ENCODE assay signal across 23 cellular contexts in genomic region chr9:16371306-16371705, GRCh38.
A peak's percentile ranks its signal among the peaks of the same experiment; 100 is the strongest.
DNase-seq lines count a peak whose midpoint lies in the region; FAIRE-seq and TF ChIP-seq lines count a peak whose summit lies in the region.
"Had no signal": no experiment of that assay in that cellular context is flagged by ENCODE, and none has a peak within 500 bp of the region (broad histone marks: within the 10 kb centered on the region; RNA-seq: fewer than 3 reads in every experiment).

No MANE protein-coding gene starts in this region.

- H3K27ac Mint-ChIP-seq in glutamatergic neuron (ENCODE audit: unreplicated experiment), result no peak overlapping the region
- H3K27ac Mint-ChIP-seq: activated B cell treated with CpG ODN at 0.5 μM for 24 hours; activated naive CD8-positive, alpha-beta T cell treated with anti-CD3 and anti-CD28 coated beads, Interleukin-2, amount 10 ng/mL, durations not matched to agents 7 days and 5 days; activated T-helper 2 cell treated with anti-CD3 and anti-CD28 coated beads, Interferon-gamma antibody, Interleukin-2, Interleukin-4, amounts not matched to agents 10 μg/mL and 5 μg/mL and 100 μg/mL, durations not matched to agents 14 hours and 24 hours and 36 hours had no signal

- 82 to 87% (median 82%) methylated on average over 4 of the region's 4 CpGs for WGBS in small intestine, 3 donors

- H3K36me3 Mint-ChIP-seq in glutamatergic neuron (ENCODE audit: unreplicated experiment), result peaks cover 2% of the 10 kb centered on the region
- H3K36me3 Mint-ChIP-seq: activated naive CD8-positive, alpha-beta T cell treated with anti-CD3 and anti-CD28 coated beads, Interleukin-2, amount 10 ng/mL, durations not matched to agents 7 days and 5 days had no signal

- no peak overlapping the region for H3K4me3 Mint-ChIP-seq in glutamatergic neuron (ENCODE audit: unreplicated experiment)
- H3K4me3 Mint-ChIP-seq: activated B cell treated with CpG ODN at 0.5 μM for 24 hours; activated naive CD8-positive, alpha-beta T cell treated with anti-CD3 and anti-CD28 coated beads, Interleukin-2, amount 10 ng/mL, durations not matched to agents 7 days and 5 days had no signal

- no peaks in the 10 kb centered on the region for H3K27me3 ChIP-seq in small intestine (ENCODE audit: control insufficient read depth in 2 of 2, insufficient read depth in 2 of 2, low read length in 2 of 2)
- H3K27me3 ChIP-seq: body of pancreas, upper lobe of left lung had no signal

- DNase-seq in NCI-H1694 (lab: John Stamatoyannopoulos, UW), result peak; percentile 41
- DNase-seq in NCI-H1694 treated with DMSO at 0.1 percent for 48 hours (lab: John Stamatoyannopoulos, UW), result no peak
- peak; percentile 19 to 73 for DNase-seq in NCI-H524 (lab: John Stamatoyannopoulos, UW)
- DNase-seq in glutamatergic neuron, result peak; percentile 37
- DNase-seq in retinal pigment epithelial cell (ENCODE audit: low read depth), result no peak
- DNase-seq in small intestine, result no peak
- DNase-seq in dermis blood vessel endothelial cell, result no peak
- DNase-seq in globus pallidus (ENCODE audit: low spot score), result no peak
- DNase-seq: activated B cell treated with CpG ODN at 0.5 μM for 24 hours; activated CD4-positive, alpha-beta T cell treated with anti-CD3 and anti-CD28 coated beads, Interleukin-2, amount 50 U/mL, for 48 hours; activated CD8-positive, alpha-beta memory T cell treated with anti-CD3 and anti-CD28 coated beads, Interleukin-2, amount 50 U/mL, for 48 hours; activated naive CD8-positive, alpha-beta T cell treated with anti-CD3 and anti-CD28 coated beads, Interleukin-2, amount 10 ng/mL, durations not matched to agents 7 days and 5 days; AML-193; body of pancreas; effector CD8-positive, alpha-beta T cell; kidney; mammary epithelial cell; NCI-H1930; upper lobe of left lung had no signal

- H3K27me3 Mint-ChIP-seq in glutamatergic neuron (ENCODE audit: unreplicated experiment), result peaks cover 2% of the 10 kb centered on the region
- H3K27me3 Mint-ChIP-seq: activated B cell treated with CpG ODN at 0.5 μM for 24 hours; activated naive CD8-positive, alpha-beta T cell treated with anti-CD3 and anti-CD28 coated beads, Interleukin-2, amount 10 ng/mL, durations not matched to agents 7 days and 5 days had no signal

- TF ChIP-seq CTCF in glutamatergic neuron (IDR thresholded peaks at IDR 0.05; ENCODE audit: partially characterized antibody, unreplicated experiment) (no peak), retinal pigment epithelial cell (conservative IDR thresholded peaks at IDR 0.05; ENCODE audit: low read depth, low read length) (peak; percentile 29)

- no peak for FAIRE-seq in small intestine (lab: Jason Lieb, UNC)
- FAIRE-seq: frontal cortex, HTR-8/SVneo, kidney had no signal

- peaks cover 5% of the 10 kb centered on the region for H3K9me3 Mint-ChIP-seq in glutamatergic neuron (ENCODE audit: unreplicated experiment)
- H3K9me3 Mint-ChIP-seq: activated naive CD8-positive, alpha-beta T cell treated with anti-CD3 and anti-CD28 coated beads, Interleukin-2, amount 10 ng/mL, durations not matched to agents 7 days and 5 days had no signal

- no peaks in the 10 kb centered on the region for H3K4me1 ChIP-seq in small intestine (ENCODE audit: control insufficient read depth in 2 of 2, insufficient read depth in 1 of 2, low read depth in 1 of 2, low read length in 1 of 2)
- H3K4me1 ChIP-seq: body of pancreas had no signal

- no peaks in the 10 kb centered on the region for H3K36me3 ChIP-seq in small intestine (ENCODE audit: control insufficient read depth in 2 of 2, insufficient read depth in 2 of 2, low read length in 2 of 2)
- H3K36me3 ChIP-seq: upper lobe of left lung had no signal

- no peak overlapping the region for H3K4me3 ChIP-seq in retinal pigment epithelial cell (ENCODE audit: low read length)
- no peak overlapping the region for H3K4me3 ChIP-seq in small intestine (ENCODE audit: low read depth in 1 of 2, low read length in 2 of 2)
- H3K4me3 ChIP-seq: body of pancreas, upper lobe of left lung had no signal

- no peaks in the 10 kb centered on the region for H3K9me3 ChIP-seq in small intestine (ENCODE audit: control insufficient read depth, low read depth)
- H3K9me3 ChIP-seq: body of pancreas, upper lobe of left lung had no signal

- peaks cover 12% of the 10 kb centered on the region for H3K4me1 Mint-ChIP-seq in glutamatergic neuron (ENCODE audit: low read depth, unreplicated experiment)
- H3K4me1 Mint-ChIP-seq: activated B cell treated with CpG ODN at 0.5 μM for 24 hours; activated naive CD8-positive, alpha-beta T cell treated with anti-CD3 and anti-CD28 coated beads, Interleukin-2, amount 10 ng/mL, durations not matched to agents 7 days and 5 days had no signal

- H3K27ac ChIP-seq in small intestine (ENCODE audit: low read depth in 1 of 2, low read length in 1 of 2), result no peak overlapping the region
- H3K27ac ChIP-seq: body of pancreas, KMS-11, upper lobe of left lung had no signal

Comparison
In these comparisons a context has a peak if more than half of its experiments do, and no peak if none do; other contexts are left out.
1. DNase-seq: peak in NCI-H1694 (single experiment), NCI-H524 (2 of 2) and glutamatergic neuron (single experiment); none in NCI-H1694 treated with DMSO at 0.1 percent for 48 hours (single experiment), retinal pigment epithelial cell (single experiment), small intestine (single experiment), dermis blood vessel endothelial cell (single experiment) and globus pallidus (single experiment).